ENCODE assay signal across 9 cellular contexts in the genomic region with DNA sequence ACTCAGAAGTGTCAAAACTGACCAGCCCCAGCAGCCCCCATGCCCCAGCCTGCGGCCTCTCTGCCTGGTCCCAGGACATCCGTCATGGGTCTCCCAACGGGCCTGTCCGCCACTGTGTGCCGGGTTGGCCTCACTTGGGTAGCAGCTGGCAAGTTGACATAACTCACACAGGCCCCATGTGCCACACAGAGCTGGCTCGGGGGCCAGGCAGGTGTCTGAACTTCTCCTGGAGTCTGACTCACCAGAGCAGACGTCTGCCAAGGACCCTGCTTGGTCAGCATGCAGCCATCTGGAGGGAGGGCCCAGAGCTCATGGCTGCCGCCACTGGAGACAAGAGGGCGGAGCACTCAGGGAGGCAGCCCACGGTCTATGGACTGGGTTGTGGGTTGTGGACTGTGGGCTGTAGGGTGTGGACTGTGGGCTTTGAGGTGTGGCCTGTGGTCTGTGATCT. TPM values are rescaled to one million over a fixed set of nuclear protein-coding genes. Genes with fewer than 3 reads are reported as not detected.
DNase-seq lines count a peak whose midpoint lies in the region.
"Had no signal": no experiment of that assay in that cellular context is flagged by ENCODE, and none has a peak within 500 bp of the region (broad histone marks: within the 10 kb centered on the region; RNA-seq: fewer than 3 reads in every experiment).

No MANE protein-coding gene starts in this region.

- H2AFZ ChIP-seq in neuron (ENCODE audit: low read depth, low read length) (no peak overlapping the region), Karpas-422 (ENCODE audit: low read length) (no peak overlapping the region)

- no peak overlapping the region for H3K4me2 ChIP-seq in Karpas-422 (ENCODE audit: low read depth, low read length, poor library complexity, severe bottlenecking)

- peak; percentile 21 for DNase-seq in EH (ENCODE audit: low read depth)
- peak; percentile 62 for DNase-seq in LHCN-M2 (ENCODE audit: low read depth)
- DNase-seq in LoVo (ENCODE audit: low spot score): no peak
- no peak for DNase-seq in HPDE6-E6E7 (ENCODE audit: extremely low spot score)
- DNase-seq in Karpas-422: no peak

- peak overlapping the region; percentile 70 for H3K27ac ChIP-seq in cingulate gyrus (ENCODE audit: low read depth, low read length)
- H3K27ac ChIP-seq in Karpas-422 (ENCODE audit: low read length): no peak overlapping the region

- no peaks in the 10 kb centered on the region for H4K20me1 ChIP-seq in Karpas-422 (ENCODE audit: insufficient read depth, low read depth, low read length)

- H3K9ac ChIP-seq in Karpas-422 (ENCODE audit: low read length): no peak overlapping the region

- H3K27me3 ChIP-seq in neuron (ENCODE audit: insufficient read depth, low read length) (no peaks in the 10 kb centered on the region), Karpas-422 (ENCODE audit: low read length) (no peaks in the 10 kb centered on the region)

- H3K4me1 ChIP-seq in neuron (ENCODE audit: insufficient read depth, low read length) (peaks cover 9% of the 10 kb centered on the region), Karpas-422 (ENCODE audit: low read length) (no peaks in the 10 kb centered on the region)

- H3K4me3 ChIP-seq in neuron (ENCODE audit: low read length): peak overlapping the region; percentile 45
- H3K4me3 ChIP-seq in Karpas-422 (ENCODE audit: low read length): no peak overlapping the region

- H3K79me2 ChIP-seq in Karpas-422 (ENCODE audit: low read length): no peaks in the 10 kb centered on the region

- H3K36me3 ChIP-seq in neuron (ENCODE audit: insufficient read depth, low read length) (no peaks in the 10 kb centered on the region), Karpas-422 (ENCODE audit: insufficient read depth, low read length) (no peaks in the 10 kb centered on the region)

- no peaks in the 10 kb centered on the region for H3K9me2 ChIP-seq in Karpas-422 (replicated peaks; ENCODE audit: insufficient read depth, low read length)

- H3K9me3 ChIP-seq in neuron (ENCODE audit: low read length) (no peaks in the 10 kb centered on the region), Karpas-422 (ENCODE audit: low read length) (no peaks in the 10 kb centered on the region; the same call in 1 of the 2 replicates)

RNA-seq across cellular contexts. Expression of gene TMEM255B, which starts 32.0 kb away (rescaled TPM):
- 7.4 and 9.1 TPM in 2 replicates for total RNA-seq in LHCN-M2 (2014; rRNA removed)
- 17.1 TPM for polyA plus RNA-seq in LHCN-M2 (2012)
- total RNA-seq in Karpas-422 (2014; rRNA removed; shearing (Covaris generic); ENCODE audit: low replicate concordance): 0.86 and 1.4 TPM in 2 replicates

RNA-seq across cellular contexts. Expression of gene GRK1, which starts 60.0 kb away (rescaled TPM):
- total RNA-seq in LHCN-M2 (2014; rRNA removed): not detected in 2 replicates
- 0.02 TPM for polyA plus RNA-seq in LHCN-M2 (2012)
- total RNA-seq in Karpas-422 (2014; rRNA removed; shearing (Covaris generic); ENCODE audit: low replicate concordance): not detected in 2 replicates
- total RNA-seq: osteoblast; T-helper 2 cell treated with Interferon-gamma antibody and Interleukin-4, amounts not matched to agents 100 ng/mL and 5 ng/mL, for 36 hours had no signal

Comparison
In these comparisons a context has a peak if more than half of its experiments do, and no peak if none do; other contexts are left out.
1. DNase-seq: peak in EH (single experiment) and LHCN-M2 (single experiment); none in LoVo (single experiment), HPDE6-E6E7 (single experiment) and Karpas-422 (single experiment).